7 cellular contexts compared by ENCODE assay signal in the genomic region with DNA sequence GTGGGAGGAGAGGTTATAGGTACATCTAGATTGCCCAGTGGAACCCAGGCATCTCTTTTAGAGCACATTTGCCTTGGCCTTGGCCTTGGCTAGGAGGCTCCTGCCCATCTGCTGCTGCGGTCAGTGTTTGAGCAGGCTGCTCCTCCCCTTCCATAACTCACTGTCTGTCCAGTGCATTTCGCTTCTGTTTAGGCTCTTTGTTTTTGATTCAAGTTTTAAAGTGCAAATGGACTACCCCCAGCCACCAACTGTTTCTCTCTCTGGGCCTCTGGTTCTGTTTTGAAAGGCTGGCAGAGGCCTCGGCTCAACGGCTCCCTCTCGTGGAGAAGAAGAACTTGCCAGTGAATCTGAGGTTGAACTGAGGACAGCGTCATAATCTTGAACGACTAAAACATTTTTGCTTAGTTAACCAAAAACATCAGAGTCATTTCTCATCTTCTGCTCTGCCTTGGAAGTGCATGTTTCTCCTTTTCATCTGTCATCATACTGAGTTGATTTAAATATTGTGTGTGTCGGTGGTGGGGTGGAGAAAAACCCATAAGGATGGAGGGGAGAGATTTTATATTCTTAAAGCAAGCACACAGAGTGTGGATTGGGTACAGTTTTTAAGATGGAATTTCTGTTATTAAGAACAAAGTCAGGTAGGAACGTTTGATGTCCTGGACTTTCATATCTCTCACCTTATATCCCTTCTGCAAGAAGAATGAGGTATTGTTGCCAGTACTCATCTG.
DNase-seq lines count a peak whose midpoint lies in the region; TF ChIP-seq lines count a peak whose summit lies in the region.

No MANE protein-coding gene starts in this region.

- H3K27me3 ChIP-seq in MM.1S (replicated peaks; ENCODE audit: insufficient read depth, low read length) (no peaks in the 10 kb centered on the region), brain microvascular endothelial cell (replicated peaks) (no peaks in the 10 kb centered on the region)

- no peaks in the 10 kb centered on the region for H3K4me1 ChIP-seq in MM.1S (ENCODE audit: low read length)

- no peak overlapping the region for H3K4me3 ChIP-seq in MM.1S (ENCODE audit: low read length)
- H3K4me3 ChIP-seq in brain microvascular endothelial cell (ENCODE audit: low read depth, low read length): no peak overlapping the region

- peak; percentile 53 for DNase-seq in MM.1S
- DNase-seq in brain microvascular endothelial cell: peak; percentile 60
- peak; percentile 62 for DNase-seq in iPS-NIHi11 (ENCODE audit: low spot score)
- peak; percentile 49 to 77 (median 59) for DNase-seq in stimulated activated CD4-positive, alpha-beta T cell treated with anti-CD3 and anti-CD28 coated beads, Interleukin-12 subunit alpha, Interleukin-12 subunit beta, amount 100 ng/mL, for 48 hours (ENCODE audit: low read depth in 2 of 3, low spot score in 1 of 3)
- no peak for DNase-seq in NCI-H187 treated with DMSO at 0.1 percent for 48 hours (lab: John Stamatoyannopoulos, UW)

- H3K79me2 ChIP-seq in MM.1S (ENCODE audit: low read length): no peaks in the 10 kb centered on the region; the same call in 1 of the 2 replicates

- no peak overlapping the region for H3K27ac ChIP-seq in MM.1S (ENCODE audit: low read length)
- H3K27ac ChIP-seq in VCaP: peak overlapping the region; percentile 24
- peak overlapping the region; percentile 19 for H3K27ac ChIP-seq in brain microvascular endothelial cell

- no peaks in the 10 kb centered on the region for H3K9me3 ChIP-seq in MM.1S (replicated peaks; ENCODE audit: insufficient read depth, low read length)

- no peaks in the 10 kb centered on the region for H3K9me2 ChIP-seq in MM.1S (replicated peaks; ENCODE audit: insufficient read depth, low read length)

- no peak overlapping the region for H3K4me2 ChIP-seq in MM.1S (ENCODE audit: low read depth, low read length)

- in situ Hi-C loops in brain microvascular endothelial cell (cut with HindIII; ENCODE audit: low pct_ligation_motif_present, low sequenced_read_pairs): no loop called here

- H3K36me3 ChIP-seq in MM.1S (replicated peaks; ENCODE audit: insufficient read depth, low read length) (no peaks in the 10 kb centered on the region), brain microvascular endothelial cell (replicated peaks) (peaks cover 14% of the 10 kb centered on the region)

- H3F3A ChIP-seq in MM.1S (ENCODE audit: insufficient read depth, low read length): no peaks in the 10 kb centered on the region

- TF ChIP-seq CTCF in GM12872 (IDR thresholded peaks at IDR 0.05; ENCODE audit: insufficient read depth, low read depth, low read length) (peak; percentile 96), MM.1S (IDR thresholded peaks at IDR 0.05; ENCODE audit: low read length) (peak; percentile 88), VCaP (conservative IDR thresholded peaks at IDR 0.05) (peak; percentile 74), brain microvascular endothelial cell (IDR thresholded peaks at IDR 0.05; ENCODE audit: low read depth, low read length, missing control alignments) (peak; percentile 99)

- no peak overlapping the region for H2AFZ ChIP-seq in MM.1S (ENCODE audit: low read length)

- no peaks in the 10 kb centered on the region for H4K20me1 ChIP-seq in MM.1S (ENCODE audit: insufficient read depth, low read length)

- H3K9ac ChIP-seq in MM.1S (ENCODE audit: low read length): no peak overlapping the region
